8 cellular contexts compared by ENCODE assay signal in the genomic region with DNA sequence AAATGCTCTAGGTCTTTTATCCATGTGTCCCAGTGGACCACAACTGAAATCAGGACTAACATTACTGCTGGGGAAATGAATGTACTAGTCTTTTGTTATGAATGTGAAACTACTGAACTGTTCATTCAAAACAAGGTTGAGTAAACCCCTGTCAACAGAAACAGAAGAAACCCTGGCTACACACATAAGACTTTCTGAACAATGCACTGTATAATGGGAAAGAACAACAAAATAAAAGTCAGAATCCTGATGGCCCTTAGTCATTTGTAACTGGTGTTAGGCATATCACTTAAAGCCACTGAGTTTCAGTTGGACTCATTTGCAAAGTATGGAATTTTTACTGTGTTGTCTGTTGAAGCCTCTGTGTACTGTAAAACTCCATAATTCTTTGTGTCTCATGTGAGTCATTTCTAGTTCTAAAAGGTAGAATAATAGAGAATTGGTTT.
DNase-seq lines count a peak whose midpoint lies in the region; ATAC-seq lines count a peak whose summit lies in the region.

No MANE protein-coding gene starts in this region.

- ATAC-seq in GM18519 (IDR thresholded peaks at IDR 0.05; ENCODE audit: low FRiP score, unreplicated experiment) = peak; percentile 65
- ATAC-seq in GM21717 (IDR thresholded peaks at IDR 0.05; ENCODE audit: unreplicated experiment) = peak; percentile 93
- ATAC-seq in HG03575 (IDR thresholded peaks at IDR 0.05; ENCODE audit: extremely low read depth, insufficient number of reproducible peaks, low FRiP score, unreplicated experiment) = peak; percentile 64
- ATAC-seq in naive thymus-derived CD8-positive, alpha-beta T cell = no peak

- peaks cover 6 to 46% (median 33%) of the 10 kb centered on the region in 3 donors for H3K36me3 Mint-ChIP-seq in naive thymus-derived CD8-positive, alpha-beta T cell

- no peaks in the 10 kb centered on the region for H3K27me3 Mint-ChIP-seq in naive thymus-derived CD8-positive, alpha-beta T cell

- no peak overlapping the region for H3K4me3 Mint-ChIP-seq in naive thymus-derived CD8-positive, alpha-beta T cell

- H3K4me1 Mint-ChIP-seq in naive thymus-derived CD8-positive, alpha-beta T cell = peaks cover 6 to 36% (median 18%) of the 10 kb centered on the region in 4 donors

- POLR2A ChIA-PET in naive thymus-derived CD8-positive, alpha-beta T cell (lab: Charles Lee) = interaction anchor here (0.9 kb wide), 1 partner anchor 78 kb away, joined by 3 read pairs; no protein-coding TSS in a partner anchor

- H3K9me3 Mint-ChIP-seq in naive thymus-derived CD8-positive, alpha-beta T cell = no peaks in the 10 kb centered on the region

- peak; percentile 41 for DNase-seq in foreskin melanocyte
- DNase-seq in stimulated activated naive CD4-positive, alpha-beta T cell (lab: John Stamatoyannopoulos, UW) = no peak
- DNase-seq in naive thymus-derived CD8-positive, alpha-beta T cell = no peak
- no peak for DNase-seq in ecto neural progenitor cell (ENCODE audit: low spot score)
- no peak for DNase-seq in NCI-H345 treated with DMSO at 0.1 percent for 48 hours (lab: John Stamatoyannopoulos, UW; ENCODE audit: unreplicated experiment)

- H3K27ac Mint-ChIP-seq in naive thymus-derived CD8-positive, alpha-beta T cell = peak overlapping the region in 5 of 10 donors; percentile 8 to 76 (median 60)

Comparison
In these comparisons a context has a peak if more than half of its experiments do, and no peak if none do; other contexts are left out.
1. ATAC-seq: peak in GM18519 (single experiment), GM21717 (single experiment) and HG03575 (single experiment); none in naive thymus-derived CD8-positive, alpha-beta T cell (0 of 2).